Comparison of ENCODE assay signal across 11 cellular contexts in genomic region chr1:171488190-171488929, GRCh38. TPM values are rescaled to one million over a fixed set of nuclear protein-coding genes. Genes with fewer than 3 reads are reported as not detected.
A peak's percentile ranks its signal among the peaks of the same experiment; 100 is the strongest.
DNase-seq lines count a peak whose midpoint lies in the region; ATAC-seq, FAIRE-seq and TF ChIP-seq lines count a peak whose summit lies in the region.
"Had no signal": no experiment of that assay in that cellular context is flagged by ENCODE, and none has a peak within 500 bp of the region (broad histone marks: within the 10 kb centered on the region; RNA-seq: fewer than 3 reads in every experiment).

No MANE protein-coding gene starts in this region.

- RAD21 ChIA-PET in GM12878 (lab: Charles Lee; ENCODE audit: unreplicated experiment): no interaction called here

- no peak for DNase-seq in CD4-positive, alpha-beta memory T cell
- DNase-seq in GM12878 (ENCODE audit: low read depth, low spot score): no peak
- no peak for DNase-seq in NCI-H526 (lab: John Stamatoyannopoulos, UW)
- no peak for DNase-seq in NCI-H2171 (lab: John Stamatoyannopoulos, UW)
- DNase-seq in activated effector memory CD4-positive, alpha-beta T cell treated with Interleukin-2 at 50 U/mL for 16 hours: no peak
- DNase-seq: left colon, NCI-H2227 treated with DMSO at 0.1 percent for 48 hours, right cardiac atrium had no signal

- no peak for FAIRE-seq in GM12878 (lab: Jason Lieb, UNC)

- CTCF ChIA-PET in CD4-positive, alpha-beta memory T cell (lab: Charles Lee; ENCODE audit: partially characterized antibody): interaction anchor here (1.2 kb wide), 2 partner anchors 175 kb away, joined by 3 read pairs; no protein-coding TSS in a partner anchor
- CTCF ChIA-PET in GM12878 (lab: Yijun Ruan, JAX): no interaction called here

- H3K27me3 ChIP-seq in CD4-positive, alpha-beta memory T cell (ENCODE audit: insufficient read depth, low read length): no peaks in the 10 kb centered on the region
- H3K27me3 ChIP-seq in KMS-11 (ENCODE audit: insufficient read depth, low read depth): no peaks in the 10 kb centered on the region
- H3K27me3 ChIP-seq in GM12878 (replicated peaks in 1 of 2; ENCODE audit: control insufficient read depth in 2 of 2, insufficient read depth in 2 of 2, low read length in 1 of 2): no peaks in the 10 kb centered on the region

- 53% methylated on average over 6 of the region's 6 CpGs for WGBS in GM12878 (ENCODE audit: insufficient coverage, insufficient replicate concordance, low lambda C conversion rate, missing lambda C conversion rate)

- intact Hi-C loops in CD4-positive, alpha-beta memory T cell (cut with micrococcal nuclease): loop anchor here (5.0 to 10.0 kb wide), 3 partner anchors 46 to 496 kb away; partner anchors contain the start of gene DNM3
- intact Hi-C loops in GM12878 (cut with micrococcal nuclease; ENCODE audit: unreplicated experiment): loop anchor here (5.0 to 10.0 kb wide), 4 partner anchors 226 to 1414 kb away; partner anchors contain the start of genes KIFAP3, SUCO and VAMP4

- in situ Hi-C loops in GM12878 (cut with MboI): no loop called here

- H3K9me3 ChIP-seq in CD4-positive, alpha-beta memory T cell (ENCODE audit: control insufficient read depth in 1 of 2, low read length in 2 of 2): no peaks in the 10 kb centered on the region
- H3K9me3 ChIP-seq in GM12878 (replicated peaks; ENCODE audit: control insufficient read depth, insufficient read depth, low read length): no peaks in the 10 kb centered on the region

- peaks cover 12 to 51% of the 10 kb centered on the region in 2 donors for H3K36me3 Mint-ChIP-seq in CD4-positive, alpha-beta memory T cell
- peaks cover 13% of the 10 kb centered on the region for H3K36me3 Mint-ChIP-seq in nephron (ENCODE audit: low read depth)

- H3K27ac Mint-ChIP-seq in CD4-positive, alpha-beta memory T cell: peak overlapping the region; percentile 64 to 100 (median 85)
- H3K27ac Mint-ChIP-seq in nephron: peak overlapping the region in 1 of 3 experiments; percentile 43

- peak overlapping the region; percentile 100 for H3K27ac ChIP-seq in CD4-positive, alpha-beta memory T cell (ENCODE audit: low read depth, low read length)
- H3K27ac ChIP-seq in KMS-11: no peak overlapping the region
- H3K27ac ChIP-seq in GM12878 (ENCODE audit: control insufficient read depth, insufficient read depth): no peak overlapping the region

- peak overlapping the region; percentile 91; the same call in 1 of the 2 replicates for H3K4me2 ChIP-seq in KMS-11
- peak overlapping the region; percentile 84 for H3K4me2 ChIP-seq in GM12878 (ENCODE audit: control insufficient read depth, insufficient read depth)

- no peak overlapping the region for H2AFZ ChIP-seq in KMS-11 (ENCODE audit: low read depth)
- no peak overlapping the region for H2AFZ ChIP-seq in GM12878 (ENCODE audit: control insufficient read depth, low read depth, low read length)

- H4K20me1 ChIP-seq in KMS-11 (ENCODE audit: insufficient read depth) (peaks cover 71% of the 10 kb centered on the region), GM12878 (ENCODE audit: control insufficient read depth, insufficient read depth) (peaks cover 6% of the 10 kb centered on the region)

- peak overlapping the region; percentile 27 to 94 (median 90) for H3K4me3 Mint-ChIP-seq in CD4-positive, alpha-beta memory T cell
- peak overlapping the region; percentile 93 to 97 (median 95) for H3K4me3 Mint-ChIP-seq in nephron

- SMC1A ChIA-PET in GM12878 (lab: Charles Lee; ENCODE audit: uncharacterized antibody, unreplicated experiment): interaction anchor here (2.1 to 4.6 kb wide), 2 partner anchors 13 to 156 kb away, joined by 8 to 22 read pairs; no protein-coding TSS in a partner anchor

- TF ChIP-seq CTCF in KMS-11 (conservative IDR thresholded peaks at IDR 0.05; ENCODE audit: low read depth, low read length) (no peak), GM12878 (IDR thresholded peaks at IDR 0.05 in 2 of 3, conservative IDR thresholded peaks at IDR 0.05 in 1 of 3; ENCODE audit: control insufficient read depth in 2 of 3, extremely low read depth in 1 of 3, insufficient read depth in 1 of 3, low read depth in 3 of 3, low read length in 3 of 3) (no peak), nephron (IDR thresholded peaks at IDR 0.05; ENCODE audit: unreplicated experiment in 3 of 3) (no peak)

- POLR2A ChIA-PET in CD4-positive, alpha-beta memory T cell (lab: Charles Lee; ENCODE audit: partially characterized antibody): no interaction called here
- POLR2A ChIA-PET in GM12878 (lab: Charles Lee): interaction anchor here (1.0 kb wide), 1 partner anchor 13 kb away, joined by 3 read pairs; no protein-coding TSS in a partner anchor

- H3K9me3 Mint-ChIP-seq in CD4-positive, alpha-beta memory T cell: peaks cover 0 to 5% (median 0%) of the 10 kb centered on the region in 8 donors
- no peaks in the 10 kb centered on the region for H3K9me3 Mint-ChIP-seq in nephron

- BruUV-seq in GM12878 (replicated peaks; lab: Mats Ljungman, UMichigan): no TSS peak

- ATAC-seq in GM12878 (no peak), GM19351 (IDR thresholded peaks at IDR 0.05; ENCODE audit: unreplicated experiment) (no peak)
- ATAC-seq: left colon, right cardiac atrium had no signal

- no peaks in the 10 kb centered on the region for H3K36me3 ChIP-seq in CD4-positive, alpha-beta memory T cell (ENCODE audit: insufficient read depth, low read length)
- H3K36me3 ChIP-seq in KMS-11 (ENCODE audit: insufficient read depth) (peaks cover 8% of the 10 kb centered on the region; the same call in 1 of the 2 replicates), GM12878 (ENCODE audit: control insufficient read depth in 2 of 2, insufficient read depth in 2 of 2, low read length in 1 of 2) (no peaks in the 10 kb centered on the region; a peak in 2 of 4 replicates)

- peaks cover 71% of the 10 kb centered on the region for H3K4me1 ChIP-seq in CD4-positive, alpha-beta memory T cell (ENCODE audit: insufficient read depth, low read length)
- H3K4me1 ChIP-seq in KMS-11 (ENCODE audit: low read depth, poor library complexity, severe bottlenecking) (peaks cover 74% of the 10 kb centered on the region), GM12878 (ENCODE audit: control insufficient read depth, insufficient read depth, low read length) (no peaks in the 10 kb centered on the region; the same call in 1 of the 2 replicates)

- peaks cover 60 to 80% (median 70%) of the 10 kb centered on the region in 4 donors for H3K4me1 Mint-ChIP-seq in CD4-positive, alpha-beta memory T cell
- H3K4me1 Mint-ChIP-seq in nephron: peaks cover 51% of the 10 kb centered on the region

- H3K79me2 ChIP-seq in KMS-11 (ENCODE audit: insufficient read depth, low read depth) (peaks cover 80% of the 10 kb centered on the region), GM12878 (ENCODE audit: control insufficient read depth, insufficient read depth, low read length) (peaks cover 81% of the 10 kb centered on the region)

- TF ChIP-seq EP300 in GM12878 (IDR thresholded peaks at IDR 0.05; ENCODE audit: borderline replicate concordance in 1 of 2, control insufficient read depth in 1 of 2, low read depth in 2 of 2, low read length in 2 of 2): no peak

- no peaks in the 10 kb centered on the region for H3K27me3 Mint-ChIP-seq in CD4-positive, alpha-beta memory T cell
- H3K27me3 Mint-ChIP-seq in nephron (ENCODE audit: low read depth): no peaks in the 10 kb centered on the region

- TF ChIP-seq RAD21 in GM12878 (IDR thresholded peaks at IDR 0.05; ENCODE audit: insufficient read depth, low read depth, low read length): no peak

- TF ChIP-seq POLR2A in GM12878 (IDR thresholded peaks at IDR 0.05; ENCODE audit: low read depth, low read length): no peak

- H3K9ac ChIP-seq in KMS-11: no peak overlapping the region
- H3K9ac ChIP-seq in GM12878 (ENCODE audit: control insufficient read depth, insufficient read depth, low read length): peak overlapping the region; percentile 23; the same call in 1 of the 2 replicates

- no peak overlapping the region for H3K4me3 ChIP-seq in CD4-positive, alpha-beta memory T cell (ENCODE audit: low read length in 2 of 2)
- H3K4me3 ChIP-seq in KMS-11 (IDR thresholded peaks at IDR 0.05; ENCODE audit: insufficient read depth, low read depth, low read length): no peak overlapping the region
- peak overlapping the region; percentile 90 for H3K4me3 ChIP-seq in GM12878

TF ChIP-seq in GM12878, 131 proteins besides CTCF, POLR2A, EP300 and RAD21 (continues in another document):
- TF ChIP-seq ATF3 (IDR thresholded peaks at IDR 0.05; ENCODE audit: borderline replicate concordance, extremely low read depth, low read depth, low read length): no peak

RNA-seq across cellular contexts. Expression of gene PRRC2C, which starts 3.0 kb away (rescaled TPM):
- 100 to 1,000 TPM; 279 to 298 TPM for total RNA-seq in CD4-positive, alpha-beta memory T cell
- polyA plus RNA-seq in CD4-positive, alpha-beta memory T cell: 100 to 1,000 TPM in 1 of 2 donors, 10 to 100 TPM in 1; 12.4 to 123 TPM
- 179 and 193 TPM in 2 replicates for total RNA-seq in GM12878 (2013; cell fraction: nucleolus; rRNA removed)
- total RNA-seq in GM12878 (2014; rRNA removed): 72.6 and 72.9 TPM in 2 replicates
- total RNA-seq in GM12878 (2014; rRNA removed; fragmentation: Illumina TruSeq; extraction: Trizol): 73.3 and 81.9 TPM in 2 replicates
- total RNA-seq in GM12878 (2021): 180 and 182 TPM in 2 replicates
- polyA plus RNA-seq in GM12878 (2011; ENCODE audit: low read depth): 71.5 TPM
- 88.9 and 95.8 TPM in 2 replicates for polyA plus RNA-seq in GM12878 (2011; rRNA removed)
- 99.8 and 140 TPM in 2 replicates for polyA plus RNA-seq in GM12878 (2011; cell fraction: cytosol; rRNA removed)
- 70.7 and 80.7 TPM in 2 replicates for polyA plus RNA-seq in GM12878 (2011; cell fraction: nucleus; rRNA removed)
- 74.9 and 86.2 TPM in 2 replicates for polyA plus RNA-seq in GM12878 (2012)
- 152 and 182 TPM in 2 replicates for polyA plus RNA-seq in GM12878 (2014; fragmentation: Illumina TruSeq; extraction: Trizol)
- 10 to 100 TPM; 53.4 to 74.2 TPM for polyA plus RNA-seq in GM12878 (2014; fragmentation: Nextera tagmentation; extraction: Ambion mirVana)
- polyA plus RNA-seq in GM12878 (2014; rRNA removed): 80.2 and 87.9 TPM in 2 replicates
- 100 to 1,000 TPM; 122 to 128 TPM for polyA plus RNA-seq in GM12878 (2016; fragmentation: Nextera tagmentation; extraction: Ambion mirVana)
- 110 and 111 TPM in 2 replicates for polyA minus RNA-seq in GM12878 (2011; rRNA and poly(A)+ RNA removed)
- 61.1 and 93.8 TPM in 2 replicates for polyA minus RNA-seq in GM12878 (2011; cell fraction: cytosol; rRNA and poly(A)+ RNA removed)
- polyA minus RNA-seq in GM12878 (2011; cell fraction: nucleus; rRNA and poly(A)+ RNA removed): 38.9 and 64.9 TPM in 2 replicates
